8 cellular contexts compared by ENCODE assay signal in the genomic region with DNA sequence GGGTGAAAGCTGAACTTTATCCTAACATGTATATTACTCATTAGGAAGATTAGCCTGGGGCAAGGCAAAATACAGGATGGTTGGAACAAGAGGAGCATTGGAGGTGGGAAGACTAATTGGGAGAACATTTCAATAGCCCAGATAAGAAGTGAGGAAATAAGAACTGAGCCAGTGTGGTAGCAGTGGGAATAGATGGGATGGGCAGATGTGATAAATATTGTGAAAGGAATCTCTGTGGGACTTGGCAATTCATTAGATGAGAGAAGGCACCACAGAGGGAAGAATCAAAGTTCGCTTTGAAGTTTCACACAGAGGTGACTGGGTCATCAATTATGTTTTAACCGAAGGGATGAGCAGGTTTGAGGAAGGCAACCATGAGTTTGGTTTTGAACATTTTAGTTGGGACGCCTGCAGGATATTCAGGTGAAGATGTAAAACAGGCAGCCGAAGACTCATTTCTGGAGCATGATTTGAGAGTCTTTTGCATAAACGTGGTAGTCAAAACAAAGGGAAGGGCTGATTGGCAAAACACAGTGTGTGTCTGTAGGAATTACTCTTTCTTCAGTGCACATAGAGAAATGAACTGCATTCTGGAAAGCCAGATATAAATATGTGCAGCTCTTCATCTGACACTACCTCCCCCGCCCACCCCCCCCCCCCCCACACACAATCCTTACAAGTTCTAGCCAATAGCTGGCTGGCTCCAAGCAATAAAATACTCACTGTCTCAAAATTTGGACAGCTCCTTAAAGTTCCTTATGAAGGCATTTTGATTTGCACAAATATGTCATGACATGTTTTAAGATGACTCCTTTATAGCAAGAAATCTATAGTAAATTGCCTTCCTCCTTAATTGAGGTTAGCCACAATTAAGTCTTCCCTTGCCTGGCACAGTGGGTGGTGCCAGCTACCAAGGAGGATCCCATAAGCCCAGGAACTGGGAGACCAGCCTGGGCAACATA. TPM values are rescaled to one million over a fixed set of nuclear protein-coding genes. Genes with fewer than 3 reads are reported as not detected.
DNase-seq lines count a peak whose midpoint lies in the region; ATAC-seq and FAIRE-seq lines count a peak whose summit lies in the region.

No MANE protein-coding gene starts in this region.

- H3K27ac Mint-ChIP-seq in activated CD4-positive, alpha-beta T cell treated with anti-CD3 and anti-CD28 coated beads, Interleukin-2, amount 10 ng/mL, durations not matched to agents 24 days and 14 days = peak overlapping the region; percentile 77
- peak overlapping the region in 4 of 6 donors; percentile 40 to 96 (median 80) for H3K27ac Mint-ChIP-seq in naive B cell

- H3K4me1 Mint-ChIP-seq in activated CD4-positive, alpha-beta T cell treated with anti-CD3 and anti-CD28 coated beads, Interleukin-2, amount 10 ng/mL, durations not matched to agents 24 days and 14 days = peaks cover 48% of the 10 kb centered on the region
- H3K4me1 Mint-ChIP-seq in naive B cell = peaks cover 27 to 49% (median 30%) of the 10 kb centered on the region in 3 donors

- H3K9me3 Mint-ChIP-seq in activated CD4-positive, alpha-beta T cell treated with anti-CD3 and anti-CD28 coated beads, Interleukin-2, amount 10 ng/mL, durations not matched to agents 24 days and 14 days = no peaks in the 10 kb centered on the region
- no peaks in the 10 kb centered on the region for H3K9me3 Mint-ChIP-seq in naive B cell

- ATAC-seq in naive B cell (ENCODE audit: low read depth in 2 of 2) (no peak), GM21390 (IDR thresholded peaks at IDR 0.05; ENCODE audit: unreplicated experiment) (no peak), GM21360 (IDR thresholded peaks at IDR 0.05; ENCODE audit: unreplicated experiment) (no peak)

- peak; percentile 65 for DNase-seq in activated CD4-positive, alpha-beta T cell treated with anti-CD3 and anti-CD28 coated beads, Interleukin-2, amount 10 ng/mL, durations not matched to agents 24 days and 14 days
- no peak for DNase-seq in activated CD4-positive, alpha-beta T cell treated with anti-CD3 and anti-CD28 coated beads for 4 hours
- peak; percentile 28 to 44 for DNase-seq in Kasumi-1 (lab: John Stamatoyannopoulos, UW)
- peak; percentile 43 for DNase-seq in astrocyte of the hippocampus (ENCODE audit: low read depth, low spot score)
- no peak for DNase-seq in naive B cell
- no peak for DNase-seq in RCC 7860 (ENCODE audit: low spot score)

- H3K27me3 Mint-ChIP-seq in activated CD4-positive, alpha-beta T cell treated with anti-CD3 and anti-CD28 coated beads, Interleukin-2, amount 10 ng/mL, durations not matched to agents 24 days and 14 days = peaks cover 16% of the 10 kb centered on the region
- H3K27me3 Mint-ChIP-seq in naive B cell = no peaks in the 10 kb centered on the region

- FAIRE-seq in RCC 7860 (lab: Jason Lieb, UNC) = no peak

- intact Hi-C loops in activated CD4-positive, alpha-beta T cell treated with anti-CD3 and anti-CD28 coated beads, Interleukin-2, amount 10 ng/mL, durations not matched to agents 24 days and 14 days (cut with micrococcal nuclease) = loop anchor here (5.0 to 10.0 kb wide), 7 partner anchors 235 to 952 kb away; partner anchors contain the start of genes SERTAD2 and SPRED2

- peaks cover 4% of the 10 kb centered on the region for H3K36me3 Mint-ChIP-seq in activated CD4-positive, alpha-beta T cell treated with anti-CD3 and anti-CD28 coated beads, Interleukin-2, amount 10 ng/mL, durations not matched to agents 24 days and 14 days (ENCODE audit: low read depth)
- H3K36me3 Mint-ChIP-seq in naive B cell = peaks cover 0 to 3% of the 10 kb centered on the region in 2 donors

- peak overlapping the region; percentile 77 for H3K4me3 Mint-ChIP-seq in activated CD4-positive, alpha-beta T cell treated with anti-CD3 and anti-CD28 coated beads, Interleukin-2, amount 10 ng/mL, durations not matched to agents 24 days and 14 days
- peak overlapping the region; percentile 31 to 93 (median 82) for H3K4me3 Mint-ChIP-seq in naive B cell

RNA-seq across cellular contexts. Expression of gene SLC1A4, which starts 1.9 kb away (rescaled TPM):
- 12.4 and 13.1 TPM in 2 replicates for total RNA-seq in activated CD4-positive, alpha-beta T cell treated with anti-CD3 and anti-CD28 coated beads, Interleukin-2, amount 10 ng/mL, durations not matched to agents 24 days and 14 days
- 1 to 10 TPM; 2.1 to 5.8 (median 3.0) TPM for polyA plus RNA-seq in naive B cell (ENCODE audit: low read depth in 6 of 6)

Comparison
In these comparisons a context has a peak if more than half of its experiments do, and no peak if none do; other contexts are left out.
1. DNase-seq: peak in activated CD4-positive, alpha-beta T cell treated with anti-CD3 and anti-CD28 coated beads, Interleukin-2, amount 10 ng/mL, durations not matched to agents 24 days and 14 days (single experiment), Kasumi-1 (2 of 2) and astrocyte of the hippocampus (single experiment); none in activated CD4-positive, alpha-beta T cell treated with anti-CD3 and anti-CD28 coated beads for 4 hours (0 of 2), naive B cell (single experiment) and RCC 7860 (single experiment).